8 cellular contexts compared by ENCODE assay signal in the genomic region with DNA sequence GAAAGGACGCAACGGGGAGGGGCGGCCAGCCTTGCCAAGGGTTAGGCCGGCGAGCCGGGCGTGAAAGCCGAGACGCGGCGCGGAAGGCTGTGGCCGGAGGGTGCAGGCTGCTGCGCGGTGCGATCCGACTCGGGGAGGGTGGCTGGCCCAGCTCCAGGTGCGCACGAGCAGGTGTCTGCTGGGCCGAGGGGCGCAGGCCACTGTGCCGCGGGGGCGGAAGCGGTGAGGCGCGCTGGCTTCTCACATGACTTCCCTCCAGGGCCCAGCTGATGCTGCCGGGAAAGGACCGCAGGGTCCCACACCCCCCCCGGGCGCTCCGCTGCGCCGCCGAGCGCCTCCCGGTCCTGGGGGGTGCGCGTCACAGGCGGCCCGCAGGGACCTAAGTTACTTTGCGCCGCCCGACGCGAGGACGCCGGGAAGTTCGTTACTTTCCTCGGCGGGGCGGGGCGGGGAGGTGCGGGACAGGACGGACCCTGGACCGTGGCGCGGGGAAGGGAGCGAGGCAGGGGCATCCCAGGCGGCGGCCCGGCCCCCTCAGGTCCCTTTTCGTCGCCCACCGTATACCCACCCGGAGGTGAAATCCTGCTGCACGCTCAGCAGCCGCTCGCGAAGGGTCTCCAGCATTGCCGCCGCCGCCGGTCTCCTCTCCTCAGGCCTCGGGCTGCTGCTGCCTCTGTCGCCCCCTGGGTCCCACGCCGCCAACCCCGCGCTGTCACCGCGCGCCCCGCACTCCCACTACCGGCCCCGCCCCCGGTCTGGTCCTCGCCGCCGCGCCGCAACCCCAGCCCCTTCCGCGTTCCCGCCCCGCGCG. TPM values are rescaled to one million over a fixed set of nuclear protein-coding genes. Genes with fewer than 3 reads are reported as not detected.
DNase-seq lines count a peak whose midpoint lies in the region; TF ChIP-seq lines count a peak whose summit lies in the region.

A gene with protein sequence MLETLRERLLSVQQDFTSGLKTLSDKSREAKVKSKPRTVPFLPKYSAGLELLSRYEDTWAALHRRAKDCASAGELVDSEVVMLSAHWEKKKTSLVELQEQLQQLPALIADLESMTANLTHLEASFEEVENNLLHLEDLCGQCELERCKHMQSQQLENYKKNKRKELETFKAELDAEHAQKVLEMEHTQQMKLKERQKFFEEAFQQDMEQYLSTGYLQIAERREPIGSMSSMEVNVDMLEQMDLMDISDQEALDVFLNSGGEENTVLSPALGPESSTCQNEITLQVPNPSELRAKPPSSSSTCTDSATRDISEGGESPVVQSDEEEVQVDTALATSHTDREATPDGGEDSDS (minus strand): TSS at position 783 of the 811 bp plus-strand sequence. CDS start 159 bp downstream, at position 624.

- H3K79me2 ChIP-seq in Loucy (ENCODE audit: insufficient read depth, low read length), result peaks cover 36% of the 10 kb centered on the region

- DNase-seq in H7 (peak; percentile 80), T-helper 2 cell (peak; percentile 67 to 86 (median 75)), amygdala (lab: John Stamatoyannopoulos, UW) (peak in 52 of 56 donors; percentile 5 to 90 (median 70)), hepatic stellate cell (ENCODE audit: low spot score) (peak; percentile 52), retina (peak; percentile 91), amniotic stem cell (lab: John Stamatoyannopoulos, UW) (no peak)

- peaks cover 43% of the 10 kb centered on the region for H3K4me1 ChIP-seq in Loucy (ENCODE audit: insufficient read depth, low read length, poor library complexity, severe bottlenecking)

- peak; percentile 28 for TF ChIP-seq POLR2A in GM10847 (IDR thresholded peaks at IDR 0.05; ENCODE audit: extremely low read depth, insufficient read length)

- peak within 1 kb of the TSS; percentile 87 for H2AFZ ChIP-seq in Loucy (ENCODE audit: low read length)

- peak within 1 kb of the TSS; percentile 84 for H3K9ac ChIP-seq in Loucy (ENCODE audit: low read depth, low read length, poor library complexity, severe bottlenecking)

- H3K27me3 ChIP-seq in H7 (ENCODE audit: control insufficient read depth, insufficient read depth, low read length) (peaks cover 12% of the 10 kb centered on the region), Loucy (ENCODE audit: insufficient read depth, low read length, poor library complexity, severe bottlenecking) (no peaks in the 10 kb centered on the region)

- H3K4me2 ChIP-seq in Loucy (ENCODE audit: low read depth, low read length, poor library complexity, severe bottlenecking), result peak within 1 kb of the TSS; percentile 98

- no peaks in the 10 kb centered on the region for H3K9me3 ChIP-seq in Loucy (ENCODE audit: insufficient read depth, low read depth, low read length)

- no peak for TF ChIP-seq CTCF in Loucy (conservative IDR thresholded peaks at IDR 0.05; ENCODE audit: low read length)

- H3F3A ChIP-seq in Loucy (ENCODE audit: low read depth), result peaks cover 4% of the 10 kb centered on the region; the same call in 1 of the 2 replicates

- no peaks in the 10 kb centered on the region for H3K9me2 ChIP-seq in Loucy (replicated peaks; ENCODE audit: low read depth, low read length)

- no peaks in the 10 kb centered on the region for H3K36me3 ChIP-seq in H7 (replicated peaks; ENCODE audit: control insufficient read depth, insufficient read depth, low read length)
- no peaks in the 10 kb centered on the region for H3K36me3 ChIP-seq in Loucy (ENCODE audit: insufficient read depth, low read length)

- H4K20me1 ChIP-seq in Loucy (ENCODE audit: insufficient read depth, low read length, poor library complexity, severe bottlenecking), result peaks cover 30% of the 10 kb centered on the region

- peak within 1 kb of the TSS; percentile 82 for H3K4me3 ChIP-seq in H7 (ENCODE audit: insufficient read depth, low read depth, low read length)
- H3K4me3 ChIP-seq in Loucy (ENCODE audit: low read length, poor library complexity, severe bottlenecking), result peak within 1 kb of the TSS; percentile 89

RNA-seq across cellular contexts. Expression of the gene that starts here (rescaled TPM):
- total RNA-seq in H7 (2014; rRNA removed; shearing (Covaris generic)), result 3.7 and 4.2 TPM in 2 replicates
